17 cellular contexts compared by ENCODE assay signal in the genomic region with DNA sequence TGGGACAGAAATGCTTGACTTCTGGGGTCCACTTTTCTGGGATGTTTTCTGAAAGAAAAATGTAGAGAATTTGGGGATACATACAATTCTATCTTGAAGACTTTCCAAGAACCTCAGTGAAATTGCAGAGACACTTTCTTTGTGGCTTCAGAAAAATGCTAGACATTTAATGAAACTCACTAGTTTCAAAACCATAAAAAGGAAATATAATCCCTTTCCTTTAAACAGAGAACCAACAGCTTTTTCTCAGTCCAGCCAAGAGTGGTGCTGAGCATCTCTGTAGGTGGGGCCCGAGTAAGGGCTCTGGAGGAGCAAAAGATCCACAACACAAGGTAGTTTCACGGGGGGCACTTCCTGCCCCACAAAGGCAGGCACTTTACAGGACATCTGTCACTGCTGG. TPM values are rescaled to one million over a fixed set of nuclear protein-coding genes. Genes with fewer than 3 reads are reported as not detected.
DNase-seq lines count a peak whose midpoint lies in the region; ATAC-seq and TF ChIP-seq lines count a peak whose summit lies in the region.
"Had no signal": no experiment of that assay in that cellular context is flagged by ENCODE, and none has a peak within 500 bp of the region (broad histone marks: within the 10 kb centered on the region; RNA-seq: fewer than 3 reads in every experiment).

No MANE protein-coding gene starts in this region.

- no peak overlapping the region for H4K12ac ChIP-seq in trophoblast cell (ENCODE audit: low read depth, low read length)

- no peak overlapping the region for H2BK12ac ChIP-seq in trophoblast cell (ENCODE audit: low read length)

- POLR2A ChIA-PET in CD4-positive, alpha-beta memory T cell (lab: Charles Lee; ENCODE audit: partially characterized antibody) = interaction anchor here (2.0 kb wide), 1 partner anchor 22 kb away, joined by 6 read pairs; the partner anchor contains the start of gene USP4
- POLR2A ChIA-PET in naive thymus-derived CD8-positive, alpha-beta T cell (lab: Charles Lee) = interaction anchor here (0.6 to 2.2 kb wide), 2 partner anchors 12 to 23 kb away, joined by 3 to 7 read pairs; partner anchors contain the start of gene USP4

- H3K9me3 Mint-ChIP-seq in CD4-positive, alpha-beta memory T cell = no peaks in the 10 kb centered on the region
- no peaks in the 10 kb centered on the region for H3K9me3 Mint-ChIP-seq in HFFc6
- no peaks in the 10 kb centered on the region for H3K9me3 Mint-ChIP-seq in naive thymus-derived CD8-positive, alpha-beta T cell
- H3K9me3 Mint-ChIP-seq: naive B cell; stimulated activated naive CD8-positive, alpha-beta T cell treated with anti-CD3 and anti-CD28 coated beads, Interleukin-15, amount 100 ng/mL, for 72 hours had no signal

- no peak overlapping the region for H2AFZ ChIP-seq in trophoblast cell (ENCODE audit: insufficient read depth, low read length, poor library complexity)

- no peak for TF ChIP-seq CTCF in HFFc6 (IDR thresholded peaks at IDR 0.05)

- WGBS in trophoblast cell (ENCODE audit: extremely low coverage, insufficient coverage, insufficient read length) = no CpG with 5 or more reads among the region's 2 CpGs

- peaks cover 43% of the 10 kb centered on the region for H3K36me3 ChIP-seq in CD4-positive, alpha-beta memory T cell (ENCODE audit: insufficient read depth, low read length)
- H3K36me3 ChIP-seq in trophoblast cell (ENCODE audit: control insufficient read depth in 1 of 2, insufficient read depth in 2 of 2, low read length in 2 of 2) = peaks cover 59 to 63% of the 10 kb centered on the region in 2 experiments

- H3K9ac ChIP-seq in trophoblast cell (ENCODE audit: low read length) = no peak overlapping the region

- H3K4me1 Mint-ChIP-seq in CD4-positive, alpha-beta memory T cell = peaks cover 4 to 16% (median 7%) of the 10 kb centered on the region in 4 donors
- peaks cover 40% of the 10 kb centered on the region for H3K4me1 Mint-ChIP-seq in HFFc6 (ENCODE audit: low read depth)
- peaks cover 9 to 31% (median 17%) of the 10 kb centered on the region in 4 donors for H3K4me1 Mint-ChIP-seq in naive thymus-derived CD8-positive, alpha-beta T cell

- H2BK120ac ChIP-seq in trophoblast cell (ENCODE audit: insufficient read depth, low read length, poor library complexity) = no peak overlapping the region

- peaks cover 8% of the 10 kb centered on the region for H3K79me2 ChIP-seq in trophoblast cell (ENCODE audit: control insufficient read depth, insufficient read depth, low read length, poor library complexity)

- H3K4me3 Mint-ChIP-seq in CD4-positive, alpha-beta memory T cell = no peak overlapping the region
- peak overlapping the region; percentile 48 for H3K4me3 Mint-ChIP-seq in HFFc6
- H3K4me3 Mint-ChIP-seq in naive thymus-derived CD8-positive, alpha-beta T cell = peak overlapping the region in 1 of 10 donors; percentile 30
- H3K4me3 Mint-ChIP-seq: stimulated activated naive CD8-positive, alpha-beta T cell treated with anti-CD3 and anti-CD28 coated beads, Interleukin-15, amount 100 ng/mL, for 72 hours had no signal

- no peak overlapping the region for H2AK5ac ChIP-seq in trophoblast cell (ENCODE audit: low read length)

- no peak for ATAC-seq in naive thymus-derived CD8-positive, alpha-beta T cell
- ATAC-seq: stimulated activated naive CD8-positive, alpha-beta T cell treated with anti-CD3 and anti-CD28 coated beads, Interleukin-15, amount 100 ng/mL, for 72 hours had no signal

- H3K23ac ChIP-seq in trophoblast cell (ENCODE audit: low read length) = no peak overlapping the region

- no peaks in the 10 kb centered on the region for H3K27me3 Mint-ChIP-seq in CD4-positive, alpha-beta memory T cell
- H3K27me3 Mint-ChIP-seq in HFFc6 (ENCODE audit: insufficient read depth) = peaks cover 2% of the 10 kb centered on the region
- H3K27me3 Mint-ChIP-seq in naive thymus-derived CD8-positive, alpha-beta T cell = no peaks in the 10 kb centered on the region
- H3K27me3 Mint-ChIP-seq: naive B cell; stimulated activated naive CD8-positive, alpha-beta T cell treated with anti-CD3 and anti-CD28 coated beads, Interleukin-15, amount 100 ng/mL, for 72 hours had no signal

- CTCF ChIA-PET in CD4-positive, alpha-beta memory T cell (lab: Charles Lee; ENCODE audit: partially characterized antibody) = interaction anchor here (1.5 kb wide), 1 partner anchor 22 kb away, joined by 3 read pairs; the partner anchor contains the start of gene USP4

- intact Hi-C loops in CD4-positive, alpha-beta memory T cell (cut with micrococcal nuclease) = no loop called here

- H3K4me1 ChIP-seq in CD4-positive, alpha-beta memory T cell (ENCODE audit: insufficient read depth, low read length) = peaks cover 11% of the 10 kb centered on the region
- H3K4me1 ChIP-seq in trophoblast cell (ENCODE audit: control insufficient read depth in 1 of 2, insufficient read depth in 2 of 2, low read length in 2 of 2) = peaks cover 8 to 13% of the 10 kb centered on the region in 2 experiments

- H3K4ac ChIP-seq in trophoblast cell (ENCODE audit: low read depth, low read length) = no peak overlapping the region

- H3K18ac ChIP-seq in trophoblast cell (ENCODE audit: low read length) = no peak overlapping the region

- H3K27me3 ChIP-seq in CD4-positive, alpha-beta memory T cell (ENCODE audit: insufficient read depth, low read length) = no peaks in the 10 kb centered on the region
- H3K27me3 ChIP-seq in trophoblast cell (ENCODE audit: insufficient read depth, low read length) = no peaks in the 10 kb centered on the region

- no peak overlapping the region for H3K14ac ChIP-seq in trophoblast cell (ENCODE audit: low read length)

- no peak for DNase-seq in CD4-positive, alpha-beta memory T cell
- DNase-seq in HFFc6 (peak; percentile 33), astrocyte of the hippocampus (ENCODE audit: low read depth, low spot score) (peak; percentile 49), COLO668 (lab: John Stamatoyannopoulos, UW; ENCODE audit: unreplicated experiment) (no peak), NCI-H128 (lab: John Stamatoyannopoulos, UW; ENCODE audit: unreplicated experiment) (no peak), trophoblast cell (no peak)
- DNase-seq in naive thymus-derived CD8-positive, alpha-beta T cell = no peak
- DNase-seq: activated CD4-positive, CD25-positive, alpha-beta regulatory T cell treated with anti-CD3 and anti-CD28 coated beads, Interleukin-2, amount 50 U/mL, for 72 hours; activated effector memory CD4-positive, alpha-beta T cell treated with anti-CD3 and anti-CD28 coated beads, Interleukin-2, amount 50 U/mL, for 16 hours; central memory CD4-positive, alpha-beta T cell; COR-L47; GDM1; glutamatergic neuron; naive B cell; NCI-H1417 treated with DMSO at 0.1 percent for 48 hours; NCI-H510A treated with DMSO at 0.1 percent for 48 hours; stimulated activated naive CD8-positive, alpha-beta T cell treated with anti-CD3 and anti-CD28 coated beads, Interleukin-15, amount 100 ng/mL, for 72 hours had no signal

- peaks cover 10% of the 10 kb centered on the region for H3K79me1 ChIP-seq in trophoblast cell (ENCODE audit: low read length)

- peaks cover 27 to 65% of the 10 kb centered on the region in 2 donors for H3K36me3 Mint-ChIP-seq in CD4-positive, alpha-beta memory T cell
- H3K36me3 Mint-ChIP-seq in HFFc6 (ENCODE audit: low read depth) = peaks cover 38% of the 10 kb centered on the region
- H3K36me3 Mint-ChIP-seq in naive thymus-derived CD8-positive, alpha-beta T cell = peaks cover 0 to 80% (median 17%) of the 10 kb centered on the region in 3 donors

- no peak overlapping the region for H3K27ac ChIP-seq in CD4-positive, alpha-beta memory T cell (ENCODE audit: low read depth, low read length)
- H3K27ac ChIP-seq in trophoblast cell (ENCODE audit: low read depth, low read length) = no peak overlapping the region

- no peak overlapping the region for H3K4me2 ChIP-seq in trophoblast cell (ENCODE audit: low read length)

- H3K4me3 ChIP-seq in CD4-positive, alpha-beta memory T cell (ENCODE audit: low read length in 2 of 2) = no peak overlapping the region
- H3K4me3 ChIP-seq in trophoblast cell (ENCODE audit: low read depth, low read length) = no peak overlapping the region

- H4K91ac ChIP-seq in trophoblast cell (ENCODE audit: low read depth, low read length) = no peak overlapping the region

- H3K27ac Mint-ChIP-seq in CD4-positive, alpha-beta memory T cell = peak overlapping the region in 6 of 7 donors; percentile 47 to 88 (median 58)
- H3K27ac Mint-ChIP-seq in HFFc6 = peak overlapping the region; percentile 84
- peak overlapping the region; percentile 55 to 92 (median 79) for H3K27ac Mint-ChIP-seq in naive thymus-derived CD8-positive, alpha-beta T cell

- H4K8ac ChIP-seq in trophoblast cell (ENCODE audit: low read depth, low read length) = no peak overlapping the region

- no peak overlapping the region for H2BK5ac ChIP-seq in trophoblast cell (ENCODE audit: low read depth, low read length, poor library complexity)

- no peaks in the 10 kb centered on the region for H3K9me3 ChIP-seq in CD4-positive, alpha-beta memory T cell (ENCODE audit: control insufficient read depth in 1 of 2, low read length in 2 of 2)
- no peaks in the 10 kb centered on the region for H3K9me3 ChIP-seq in trophoblast cell (ENCODE audit: insufficient read depth, low read depth, low read length)

RNA-seq across cellular contexts. Expression of gene GPX1, which starts 4.4 kb away (rescaled TPM):
- 10 to 100 TPM; 75.7 to 77.7 TPM for total RNA-seq in CD4-positive, alpha-beta memory T cell
- 100 to 1,000 TPM; 124 to 177 TPM for polyA plus RNA-seq in CD4-positive, alpha-beta memory T cell
- total RNA-seq in HFFc6 (2021; fragmentation: NEBNext Ultra II Directional; extraction: Animal tissue kit (Norgen Biotek cat#: 25700)) = 100 to 1,000 TPM; 359 to 607 (median 548) TPM
- total RNA-seq in naive thymus-derived CD8-positive, alpha-beta T cell = 10 to 100 TPM; 73.6 to 83.7 TPM
- 100 to 1,000 TPM; 149 to 249 (median 224) TPM for polyA plus RNA-seq in naive thymus-derived CD8-positive, alpha-beta T cell
- 163 and 164 TPM in 2 replicates for polyA plus RNA-seq in trophoblast cell (2013)

RNA-seq across cellular contexts. Expression of gene USP4, which starts 22.7 kb away (rescaled TPM):
- 100 to 1,000 TPM; 111 to 114 TPM for total RNA-seq in CD4-positive, alpha-beta memory T cell
- polyA plus RNA-seq in CD4-positive, alpha-beta memory T cell = 10 to 100 TPM; 73.2 to 75.4 TPM
- 10 to 100 TPM; 41.4 to 48.3 (median 44.8) TPM for total RNA-seq in HFFc6 (2021; fragmentation: NEBNext Ultra II Directional; extraction: Animal tissue kit (Norgen Biotek cat#: 25700))
- total RNA-seq in naive thymus-derived CD8-positive, alpha-beta T cell = 100 to 1,000 TPM; 108 to 118 TPM
- 10 to 100 TPM; 49.6 to 69.1 (median 50.6) TPM for polyA plus RNA-seq in naive thymus-derived CD8-positive, alpha-beta T cell
- polyA plus RNA-seq in trophoblast cell (2013) = 19.2 and 19.3 TPM in 2 replicates

RNA-seq across cellular contexts. Expression of gene RHOA, which starts 49.2 kb away (rescaled TPM):
- 100 to 1,000 TPM; 246 to 269 TPM for total RNA-seq in CD4-positive, alpha-beta memory T cell
- polyA plus RNA-seq in CD4-positive, alpha-beta memory T cell = 100 to 1,000 TPM; 616 to 784 TPM
- total RNA-seq in HFFc6 (2021; fragmentation: NEBNext Ultra II Directional; extraction: Animal tissue kit (Norgen Biotek cat#: 25700)) = 100 to 1,000 TPM; 703 to 739 (median 716) TPM
- 100 to 1,000 TPM; 235 to 254 TPM for total RNA-seq in naive thymus-derived CD8-positive, alpha-beta T cell
- polyA plus RNA-seq in naive thymus-derived CD8-positive, alpha-beta T cell = 100 to 1,000 TPM; 478 to 683 (median 552) TPM
- polyA plus RNA-seq in trophoblast cell (2013) = 556 and 567 TPM in 2 replicates

RNA-seq across cellular contexts. Expression of gene TCTA, which starts 49.6 kb away (rescaled TPM):
- 10 to 100 TPM; 38.0 to 39.0 TPM for total RNA-seq in CD4-positive, alpha-beta memory T cell
- 10 to 100 TPM; 27.8 to 37.8 TPM for polyA plus RNA-seq in CD4-positive, alpha-beta memory T cell
- total RNA-seq in HFFc6 (2021; fragmentation: NEBNext Ultra II Directional; extraction: Animal tissue kit (Norgen Biotek cat#: 25700)) = 10 to 100 TPM; 45.5 to 58.7 (median 49.9) TPM
- 10 to 100 TPM; 34.0 to 34.1 TPM for total RNA-seq in naive thymus-derived CD8-positive, alpha-beta T cell
- 10 to 100 TPM; 37.6 to 48.8 (median 45.5) TPM for polyA plus RNA-seq in naive thymus-derived CD8-positive, alpha-beta T cell
- 6.3 and 6.5 TPM in 2 replicates for polyA plus RNA-seq in trophoblast cell (2013)

RNA-seq across cellular contexts. Expression of gene AMT, which starts 59.7 kb away (rescaled TPM):
- total RNA-seq in CD4-positive, alpha-beta memory T cell = 1 to 10 TPM; 6.4 to 7.6 TPM
- under 1 TPM; 0.15 to 0.83 TPM for polyA plus RNA-seq in CD4-positive, alpha-beta memory T cell
- 1 to 10 TPM in 5 of 6 experiments, under 1 TPM in 1; 0.78 to 3.2 (median 1.2) TPM for total RNA-seq in HFFc6 (2021; fragmentation: NEBNext Ultra II Directional; extraction: Animal tissue kit (Norgen Biotek cat#: 25700))
- 1 to 10 TPM; 9.4 to 9.9 TPM for total RNA-seq in naive thymus-derived CD8-positive, alpha-beta T cell
- 1 to 10 TPM; 1.6 to 3.1 (median 1.9) TPM for polyA plus RNA-seq in naive thymus-derived CD8-positive, alpha-beta T cell
- polyA plus RNA-seq in trophoblast cell (2013) = 8.2 and 8.8 TPM in 2 replicates

Comparison
In these comparisons a context has a peak if more than half of its experiments do, and no peak if none do; other contexts are left out.
1. DNase-seq: peak in HFFc6 (single experiment) and astrocyte of the hippocampus (single experiment); none in CD4-positive, alpha-beta memory T cell (0 of 5), naive thymus-derived CD8-positive, alpha-beta T cell (0 of 10), COLO668 (single experiment), NCI-H128 (single experiment) and trophoblast cell (0 of 2).
2. RNA of gene GPX1, which starts 4.4 kb away (total RNA-seq): 359 to 607 TPM in HFFc6; 73.6 to 83.7 TPM in naive thymus-derived CD8-positive, alpha-beta T cell and 75.7 to 77.7 TPM in CD4-positive, alpha-beta memory T cell; every median in the first group is over 4 times any median in the second.
3. Peak in every context shown above with its lines, with median percentiles within 50 percentile points of each other: H3K27ac Mint-ChIP-seq.